In the genomic region with DNA sequence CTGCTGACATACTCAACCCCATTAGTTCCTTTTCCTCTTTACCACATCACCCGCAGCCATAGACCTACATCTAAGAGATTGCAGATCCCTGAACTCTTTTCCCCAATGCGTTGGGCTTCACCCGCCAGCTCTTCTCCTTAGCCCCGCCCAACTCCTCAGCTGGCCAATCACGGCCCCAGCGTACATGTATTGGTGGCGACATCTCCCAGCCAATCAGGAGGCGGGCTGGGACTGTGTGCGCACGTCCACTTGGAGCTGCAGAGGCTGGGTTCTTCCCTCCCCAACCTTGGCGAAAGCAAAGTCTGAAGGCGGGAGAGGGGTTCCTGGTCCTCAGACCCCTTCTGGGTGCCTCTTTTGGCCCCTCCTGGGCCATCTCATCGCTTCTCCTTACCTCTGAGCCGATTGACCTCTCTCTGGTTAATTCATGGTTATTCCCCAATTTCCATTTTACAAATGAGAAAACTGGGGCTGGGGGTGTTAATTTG, we compare ENCODE assay signal across 8 cellular contexts. TPM values are rescaled to one million over a fixed set of nuclear protein-coding genes. Genes with fewer than 3 reads are reported as not detected.
DNase-seq lines count a peak whose midpoint lies in the region; ATAC-seq and TF ChIP-seq lines count a peak whose summit lies in the region.

No MANE protein-coding gene starts in this region.

- no peak overlapping the region for H3K27ac Mint-ChIP-seq in Caco-2 (ENCODE audit: unreplicated experiment)

- WGBS in right lobe of liver (ENCODE audit: insufficient coverage, low coverage, low lambda C conversion rate, missing lambda C conversion rate): 10% methylated on average over 9 of the region's 14 CpGs

- POLR2A ChIA-PET in Caco-2 (lab: Charles Lee): no interaction called here

- no peaks in the 10 kb centered on the region for H3K36me3 Mint-ChIP-seq in Caco-2 (ENCODE audit: insufficient read depth, unreplicated experiment)

- intact Hi-C loops in dorsolateral prefrontal cortex (cut with DNase I) (no loop called here), right lobe of liver (cut with DNase I) (no loop called here), Caco-2 (cut with micrococcal nuclease; ENCODE audit: unreplicated experiment) (no loop called here)

- DNase-seq in HFF-Myc (ENCODE audit: extremely low read depth, low read depth) (peak; percentile 35), NCI-H146 treated with DMSO at 0.1 percent for 48 hours (lab: John Stamatoyannopoulos, UW; ENCODE audit: unreplicated experiment) (peak; percentile 5), dorsolateral prefrontal cortex (peak; percentile 75 to 97 (median 94)), right lobe of liver (peak; percentile 78 to 87 (median 82)), Caco-2 (no peak)
- peak; percentile 84 to 88 for DNase-seq in activated CD4-positive, alpha-beta T cell treated with anti-CD3 and anti-CD28 coated beads, Interleukin-2, amount 50 U/mL, for 48 hours
- DNase-seq in stimulated activated CD4-positive, alpha-beta T cell treated with anti-CD3 and anti-CD28 coated beads, Interleukin-4, amount 100 ng/mL, for 4 hours: peak; percentile 79 to 83

- ATAC-seq in right lobe of liver: peak; percentile 86 to 94 (median 88)

- no TSS peak for BruUV-seq in Caco-2 (replicated peaks; lab: Mats Ljungman, UMichigan)

- H3K9me3 ChIP-seq in right lobe of liver (no peaks in the 10 kb centered on the region), Caco-2 (no peaks in the 10 kb centered on the region)

- no peak for TF ChIP-seq CTCF in GM12875 (IDR thresholded peaks at IDR 0.05; ENCODE audit: borderline replicate concordance, insufficient read depth, low read depth, low read length)
- no peak for TF ChIP-seq CTCF in HFF-Myc (IDR thresholded peaks at IDR 0.05; ENCODE audit: low read depth, low read length, missing control alignments)
- peak in 5 of 56 donors; percentile 7 to 31 (median 11) for TF ChIP-seq CTCF in dorsolateral prefrontal cortex (IDR thresholded peaks at IDR 0.05 in 54 of 56, conservative IDR thresholded peaks at IDR 0.05 in 2 of 56; ENCODE audit: low read depth in 1 of 56, partially characterized antibody in 56 of 56)
- TF ChIP-seq CTCF in right lobe of liver (IDR thresholded peaks at IDR 0.05): no peak
- no peak for TF ChIP-seq CTCF in Caco-2 (IDR thresholded peaks at IDR 0.05; ENCODE audit: insufficient read depth in 1 of 2, low read depth in 1 of 2, low read length in 1 of 2, severe bottlenecking in 1 of 2, unreplicated experiment in 1 of 2)

- TF ChIP-seq POLR2A in right lobe of liver (IDR thresholded peaks at IDR 0.05): peak; percentile 21

- H3K4me1 Mint-ChIP-seq in Caco-2 (ENCODE audit: low read depth, unreplicated experiment): no peaks in the 10 kb centered on the region

- H3K4me3 ChIP-seq in GM12875 (ENCODE audit: low read depth, low read length) (peak overlapping the region; percentile 27), HFF-Myc (replicated peaks; ENCODE audit: low read depth, low read length) (no peak overlapping the region), dorsolateral prefrontal cortex (peak overlapping the region; percentile 20 to 79 (median 59)), right lobe of liver (peak overlapping the region; percentile 20 to 38 (median 21)), Caco-2 (ENCODE audit: low read depth, low read length) (no peak overlapping the region)

- H3K36me3 ChIP-seq in right lobe of liver (no peaks in the 10 kb centered on the region), Caco-2 (ENCODE audit: control insufficient read depth, insufficient read depth, low read length) (no peaks in the 10 kb centered on the region)

- CTCF ChIA-PET in Caco-2 (lab: Charles Lee): interaction anchor here (0.5 kb wide), 1 partner anchor 353 kb away, joined by 4 read pairs; no protein-coding TSS in a partner anchor

- H3K4me3 Mint-ChIP-seq in Caco-2 (ENCODE audit: unreplicated experiment): no peak overlapping the region

- no peaks in the 10 kb centered on the region for H3K9me3 Mint-ChIP-seq in Caco-2 (ENCODE audit: unreplicated experiment)

- peaks cover 30% of the 10 kb centered on the region for H3K27me3 Mint-ChIP-seq in Caco-2 (ENCODE audit: insufficient read depth, unreplicated experiment)

- H3K27ac ChIP-seq in dorsolateral prefrontal cortex (peak overlapping the region in 55 of 59 donors; percentile 5 to 92 (median 77)), right lobe of liver (peak overlapping the region; percentile 21 to 55 (median 54))

- H3K4me1 ChIP-seq in right lobe of liver: no peaks in the 10 kb centered on the region
- H3K4me1 ChIP-seq in Caco-2: no peaks in the 10 kb centered on the region

- H3K27me3 ChIP-seq in dorsolateral prefrontal cortex (peaks cover 0 to 5% (median 0%) of the 10 kb centered on the region in 45 donors), right lobe of liver (no peaks in the 10 kb centered on the region), Caco-2 (replicated peaks; ENCODE audit: control insufficient read depth, insufficient read depth, low read length) (no peaks in the 10 kb centered on the region)

RNA-seq across cellular contexts. Expression of a gene that starts 11.0 kb away (rescaled TPM):
- total RNA-seq in dorsolateral prefrontal cortex (100 to 1,000 TPM in 3 of 120 experiments, 10 to 100 TPM in 117; 22.6 to 106 (median 74.9) TPM), right lobe of liver (1 to 10 TPM in 3 of 6 experiments, under 1 TPM in 3; 0.67 to 1.7 (median 1.0) TPM), Caco-2 (2022) (not detected in 2 replicates)

RNA-seq across cellular contexts. Expression of a gene that starts 28.0 kb away (rescaled TPM):
- total RNA-seq in dorsolateral prefrontal cortex (10 to 100 TPM; 12.7 to 51.0 (median 26.3) TPM), right lobe of liver (100 to 1,000 TPM in 2 of 6 experiments, 10 to 100 TPM in 4; 15.6 to 153 (median 54.5) TPM), Caco-2 (2022) (0.43 TPM in 1 of 2 replicates, not detected in the other)

Comparison
In these comparisons a context has a peak if more than half of its experiments do, and no peak if none do; other contexts are left out.
1. H3K4me3 ChIP-seq: peak in GM12875 (single experiment), dorsolateral prefrontal cortex (59 of 59) and right lobe of liver (3 of 3); none in HFF-Myc (single experiment) and Caco-2 (single experiment).
2. DNase-seq: peak in HFF-Myc (single experiment), NCI-H146 treated with DMSO at 0.1 percent for 48 hours (single experiment), activated CD4-positive, alpha-beta T cell treated with anti-CD3 and anti-CD28 coated beads, Interleukin-2, amount 50 U/mL, for 48 hours (2 of 2), dorsolateral prefrontal cortex (10 of 10), right lobe of liver (3 of 3) and stimulated activated CD4-positive, alpha-beta T cell treated with anti-CD3 and anti-CD28 coated beads, Interleukin-4, amount 100 ng/mL, for 4 hours (2 of 2); none in Caco-2 (0 of 2).
3. RNA of a gene that starts 11.0 kb away (total RNA-seq): 22.6 to 106 TPM in dorsolateral prefrontal cortex; 0.67 to 1.7 TPM in right lobe of liver and not detected in Caco-2; every median in the first group is over 4 times any median in the second.